Comparison of ENCODE assay signal across 25 cellular contexts in the genomic region with DNA sequence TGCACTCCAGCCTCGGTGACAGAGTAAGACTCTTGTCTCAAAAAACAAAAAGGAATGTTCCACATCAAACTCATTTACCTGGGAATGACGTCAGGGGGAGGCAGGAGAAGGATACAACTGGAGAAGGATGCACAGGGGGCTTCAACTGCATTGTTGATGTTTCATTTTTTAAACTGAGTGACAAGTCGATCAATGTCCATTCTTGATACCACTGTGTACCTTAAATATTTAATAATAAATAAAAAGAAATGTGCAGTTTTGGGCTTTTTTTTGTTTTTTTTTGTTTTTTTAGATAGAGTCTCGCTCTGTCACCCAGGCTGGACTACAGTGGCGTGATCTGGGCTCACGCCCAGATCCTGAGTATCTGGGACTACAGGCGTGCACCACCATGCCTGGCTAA.
"Had no signal": no experiment of that assay in that cellular context is flagged by ENCODE, and none has a peak within 500 bp of the region (broad histone marks: within the 10 kb centered on the region; RNA-seq: fewer than 3 reads in every experiment).

No MANE protein-coding gene starts in this region.

- H3K9me3 Mint-ChIP-seq: activated naive CD4-positive, alpha-beta T cell treated with anti-CD3 and anti-CD28 coated beads, Interleukin-2, amount 50 U/mL, for 72 hours; activated T-cell treated with anti-CD3 and anti-CD28 coated beads, Interleukin-2, amount 50 U/mL, for 72 hours; brain; endodermal cell; naive thymus-derived CD4-positive, alpha-beta T cell; neural crest cell had no signal

- H3K27ac Mint-ChIP-seq: activated naive CD4-positive, alpha-beta T cell treated with anti-CD3 and anti-CD28 coated beads, Interleukin-2, amount 50 U/mL, for 72 hours; activated T-cell treated with anti-CD3 and anti-CD28 coated beads, Interleukin-2, amount 50 U/mL, for 72 hours; brain; endodermal cell had no signal

- H3K9me3 ChIP-seq: right atrium auricular region, spleen, transverse colon, vagina had no signal

- H3K36me3 Mint-ChIP-seq: activated naive CD4-positive, alpha-beta T cell treated with anti-CD3 and anti-CD28 coated beads, Interleukin-2, amount 50 U/mL, for 72 hours; brain; naive thymus-derived CD4-positive, alpha-beta T cell had no signal

- H3K4me3 ChIP-seq: right atrium auricular region, transverse colon, vagina had no signal

- ATAC-seq: activated naive CD4-positive, alpha-beta T cell treated with anti-CD3 and anti-CD28 coated beads, Interleukin-2, amount 50 U/mL, for 72 hours; activated T-cell treated with anti-CD3 and anti-CD28 coated beads, Interleukin-2, amount 50 U/mL, for 72 hours; esophagus mucosa; left colon; naive thymus-derived CD4-positive, alpha-beta T cell had no signal

- H3K36me3 ChIP-seq: right atrium auricular region, spleen, transverse colon, vagina had no signal

- H3K27ac ChIP-seq: vagina, VCaP had no signal

- H3K27me3 Mint-ChIP-seq: naive thymus-derived CD4-positive, alpha-beta T cell had no signal

- H3K27me3 ChIP-seq: right atrium auricular region, spleen, transverse colon, vagina had no signal

- H3K4me3 Mint-ChIP-seq: activated T-cell treated with anti-CD3 and anti-CD28 coated beads, Interleukin-2, amount 50 U/mL, for 72 hours; brain; endodermal cell; naive thymus-derived CD4-positive, alpha-beta T cell; neural crest cell had no signal

- H3K4me1 ChIP-seq: transverse colon had no signal

- H3K4me1 Mint-ChIP-seq: endodermal cell had no signal

- DNase-seq: activated CD4-positive, alpha-beta T cell treated with anti-CD3 and anti-CD28 coated beads for 4 hours; activated CD4-positive, alpha-beta T cell treated with anti-CD3 and anti-CD28 coated beads, Interleukin-2, amount 50 U/mL, for 4 hours; activated naive CD4-positive, alpha-beta T cell; activated T-cell treated with anti-CD3 and anti-CD28 coated beads for 4 hours; activated T-cell treated with anti-CD3 and anti-CD28 coated beads, Interleukin-2, amount 50 U/mL, for 72 hours; cortex of kidney; endodermal cell; foreskin fibroblast; head of caudate nucleus; hippocampal formation; kidney; left colon; mammary epithelial cell; midbrain; naive thymus-derived CD4-positive, alpha-beta T cell; spleen; stimulated activated naive CD4-positive, alpha-beta T cell treated with Interleukin-2 at 50 U/mL for 16 hours; transverse colon had no signal
